Comparison of ENCODE assay signal across 25 cellular contexts in genomic region chr16:80894091-80894490, GRCh38.
"Had no signal": no experiment of that assay in that cellular context is flagged by ENCODE, and none has a peak within 500 bp of the region (broad histone marks: within the 10 kb centered on the region; RNA-seq: fewer than 3 reads in every experiment).

No MANE protein-coding gene starts in this region.

- H3K27ac ChIP-seq: gastroesophageal sphincter, hepatocyte, right atrium auricular region, thoracic aorta, upper lobe of left lung, vagina, VCaP had no signal

- H3K4me1 ChIP-seq: gastroesophageal sphincter, right atrium auricular region, upper lobe of left lung had no signal

- H3K4me3 ChIP-seq: gastroesophageal sphincter, hepatocyte, right atrium auricular region, thoracic aorta, upper lobe of left lung, vagina had no signal

- H3K9me3 ChIP-seq: gastroesophageal sphincter, right atrium auricular region, thoracic aorta, upper lobe of left lung, vagina had no signal

- ATAC-seq: esophagus mucosa; gastroesophageal sphincter; left cardiac atrium; stimulated activated naive CD8-positive, alpha-beta T cell treated with anti-CD3 and anti-CD28 coated beads, Interleukin-15, Interleukin-2, amounts not matched to agents 100 U/mL and 50 U/mL, for 24 hours had no signal

- DNase-seq: activated CD4-positive, alpha-beta T cell treated with anti-CD3 and anti-CD28 coated beads for 4 hours; activated CD4-positive, alpha-beta T cell treated with anti-CD3 and anti-CD28 coated beads, Interleukin-2, amount 50 U/mL, for 48 hours; activated CD8-positive, alpha-beta memory T cell treated with anti-CD3 and anti-CD28 coated beads for 24 hours; activated effector memory CD4-positive, alpha-beta T cell treated with Interleukin-2 at 50 U/mL for 16 hours; activated naive CD4-positive, alpha-beta T cell treated with Interleukin-2 at 50 U/mL for 16 hours; activated naive CD8-positive, alpha-beta T cell treated with anti-CD3 and anti-CD28 coated beads for 36 hours; amniotic stem cell; central memory CD4-positive, alpha-beta T cell; endodermal cell; left cardiac atrium; mammary epithelial cell; naive B cell; occipital lobe; stimulated activated CD4-positive, alpha-beta T cell treated with anti-CD3 and anti-CD28 coated beads, Interleukin-2, amount 100 ng/mL, for 48 hours; stimulated activated naive CD8-positive, alpha-beta T cell treated with anti-CD3 and anti-CD28 coated beads, Interleukin-15, Interleukin-2, amounts not matched to agents 100 U/mL and 50 U/mL, for 24 hours; SW 1271; T-helper 9 cell; upper lobe of left lung had no signal

- H3K36me3 ChIP-seq: gastroesophageal sphincter, right atrium auricular region, thoracic aorta, upper lobe of left lung, vagina had no signal

- H3K27me3 ChIP-seq: gastroesophageal sphincter, hepatocyte, right atrium auricular region, upper lobe of left lung, vagina had no signal
